Comparison of ENCODE assay signal across 17 cellular contexts in the genomic region with DNA sequence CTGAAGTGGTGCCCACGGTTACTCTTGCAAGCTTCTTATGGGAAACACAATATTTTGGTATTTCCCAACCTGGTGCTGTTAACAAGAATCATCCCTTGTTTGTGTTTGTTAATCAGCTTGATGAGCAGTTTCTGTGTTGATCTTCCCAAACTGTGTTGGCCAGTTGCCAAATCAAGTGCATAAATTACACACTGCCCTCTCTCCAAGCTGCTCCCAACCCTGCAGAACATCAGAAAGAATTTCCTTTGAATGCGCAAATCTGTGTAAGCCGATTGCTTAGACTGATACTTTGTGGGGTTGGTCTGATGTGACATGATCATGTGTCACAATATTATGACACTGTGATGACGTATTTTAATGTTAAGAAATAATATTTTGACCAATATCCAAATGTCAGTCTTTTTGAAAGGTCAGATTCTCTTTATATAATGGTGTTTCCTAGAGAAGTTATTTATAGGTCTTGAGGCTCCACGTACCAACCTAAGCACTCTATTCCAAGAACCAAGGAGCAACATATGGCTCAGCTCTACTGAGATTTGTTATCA.
A peak's percentile ranks its signal among the peaks of the same experiment; 100 is the strongest.
DNase-seq lines count a peak whose midpoint lies in the region; ATAC-seq, FAIRE-seq and TF ChIP-seq lines count a peak whose summit lies in the region.
"Had no signal": no experiment of that assay in that cellular context is flagged by ENCODE, and none has a peak within 500 bp of the region (broad histone marks: within the 10 kb centered on the region; RNA-seq: fewer than 3 reads in every experiment).

No MANE protein-coding gene starts in this region.

- no peak overlapping the region for H3K27ac Mint-ChIP-seq in CD8-positive, alpha-beta memory T cell
- H3K27ac Mint-ChIP-seq: CD8-positive, alpha-beta T cell; GM23338 had no signal

- no peak overlapping the region for H3K4me2 ChIP-seq in HepG2 (ENCODE audit: low read depth, low read length)
- H3K4me2 ChIP-seq: BLaER1 treated with 17β-estradiol and CSF1 and Interleukin-3, amounts not matched to agents 10 nM and 100 nM; GM23338; PC-9 had no signal

- H3K27me3 Mint-ChIP-seq in CD8-positive, alpha-beta memory T cell = no peaks in the 10 kb centered on the region

- no TSS peak for BruUV-seq in HepG2 (replicated peaks; lab: Mats Ljungman, UMichigan)

- no peak for FAIRE-seq in HepG2 (lab: Jason Lieb, UNC)

- no peak for DNase-seq in HepG2 (ENCODE audit: low spot score)
- DNase-seq in right lobe of liver = no peak
- DNase-seq in NCI-H82 treated with DMSO at 0.1 percent for 48 hours (lab: John Stamatoyannopoulos, UW; ENCODE audit: unreplicated experiment) = peak; percentile 77
- peak; percentile 21 for DNase-seq in epithelial cell of esophagus (ENCODE audit: low read depth)
- no peak for DNase-seq in NCI-H1048 (lab: John Stamatoyannopoulos, UW)
- no peak for DNase-seq in tibial nerve (ENCODE audit: low spot score in 2 of 2)
- DNase-seq in CD8-positive, alpha-beta memory T cell = no peak
- DNase-seq: CD8-positive, alpha-beta T cell; GDM1; HCEC 1CT; NCI-H1694 treated with DMSO at 0.1 percent for 48 hours; PC-9; T-helper 1 cell had no signal

- no peak overlapping the region for H3K4me3 Mint-ChIP-seq in CD8-positive, alpha-beta memory T cell
- H3K4me3 Mint-ChIP-seq: CD8-positive, alpha-beta T cell; GM23338 had no signal

- H3K36me3 ChIP-seq in HepG2 (replicated peaks in 1 of 2; ENCODE audit: control insufficient read depth in 1 of 2, insufficient read depth in 2 of 2, low read length in 2 of 2) = no peaks in the 10 kb centered on the region
- no peaks in the 10 kb centered on the region for H3K36me3 ChIP-seq in right lobe of liver
- H3K36me3 ChIP-seq in tibial nerve = no peaks in the 10 kb centered on the region
- no peaks in the 10 kb centered on the region for H3K36me3 ChIP-seq in CD8-positive, alpha-beta memory T cell (ENCODE audit: insufficient read depth, low read length)
- H3K36me3 ChIP-seq: BLaER1 treated with 17β-estradiol and CSF1 and Interleukin-3, amounts not matched to agents 10 nM and 100 nM had no signal

- POLR2A ChIA-PET in HepG2 (lab: Yijun Ruan, JAX) = no interaction called here
- POLR2A ChIA-PET in CD8-positive, alpha-beta memory T cell (lab: Charles Lee) = no interaction called here

- no peak overlapping the region for H3K9ac ChIP-seq in HepG2 (ENCODE audit: insufficient read depth, low read depth, low read length)
- H3K9ac ChIP-seq: BLaER1 treated with 17β-estradiol and CSF1 and Interleukin-3, amounts not matched to agents 10 nM and 100 nM had no signal

- H3K9me3 Mint-ChIP-seq in CD8-positive, alpha-beta memory T cell = peaks cover 0 to 18% (median 2%) of the 10 kb centered on the region in 5 donors

- 24% methylated on average over 5 of the region's 5 CpGs for WGBS in HepG2 (ENCODE audit: low lambda C conversion rate)
- 62% methylated on average over 5 of the region's 5 CpGs for WGBS in right lobe of liver (ENCODE audit: insufficient coverage, low coverage, low lambda C conversion rate, missing lambda C conversion rate)
- 50 to 56% methylated on average over 5 of the region's 5 CpGs for WGBS in tibial nerve, 2 donors

- H3K4me1 ChIP-seq in HepG2 (ENCODE audit: insufficient read depth, low read length) (no peaks in the 10 kb centered on the region), right lobe of liver (no peaks in the 10 kb centered on the region), tibial nerve (no peaks in the 10 kb centered on the region)
- H3K4me1 ChIP-seq in CD8-positive, alpha-beta memory T cell (ENCODE audit: insufficient read depth, low read length) = no peaks in the 10 kb centered on the region
- H3K4me1 ChIP-seq: BLaER1 treated with 17β-estradiol and CSF1 and Interleukin-3, amounts not matched to agents 10 nM and 100 nM had no signal

- TF ChIP-seq EP300 in HepG2 (IDR thresholded peaks at IDR 0.05; ENCODE audit: low read depth in 2 of 2, low read length in 2 of 2) (no peak), HepG2 (CRISPR knock-in tag; IDR thresholded peaks at IDR 0.05; ENCODE audit: borderline replicate concordance) (no peak), tibial nerve (IDR thresholded peaks at IDR 0.05) (no peak)

- H3K27me3 ChIP-seq in HepG2 (ENCODE audit: control insufficient read depth in 1 of 2, insufficient read depth in 2 of 2, low read length in 2 of 2) (no peaks in the 10 kb centered on the region), right lobe of liver (no peaks in the 10 kb centered on the region), tibial nerve (no peaks in the 10 kb centered on the region)
- H3K27me3 ChIP-seq in CD8-positive, alpha-beta memory T cell (ENCODE audit: insufficient read depth, low read length, poor library complexity, severe bottlenecking) = no peaks in the 10 kb centered on the region
- H3K27me3 ChIP-seq: BLaER1 treated with 17β-estradiol and CSF1 and Interleukin-3, amounts not matched to agents 10 nM and 100 nM had no signal

- CTCF ChIA-PET in HepG2 (lab: Yijun Ruan, JAX; ENCODE audit: low intra/inter-chr PET ratio, low total read pairs) = no interaction called here
- CTCF ChIA-PET in CD8-positive, alpha-beta memory T cell (lab: Charles Lee) = no interaction called here

- in situ Hi-C loops in HepG2 (cut with HindIII; ENCODE audit: extremely low pct_ligation_motif_present, low pct_unique_long_range_greater_than_20kb) = no loop called here

- no peaks in the 10 kb centered on the region for H3K79me2 ChIP-seq in HepG2 (ENCODE audit: insufficient read depth, low read length)

- TF ChIP-seq CTCF in HepG2 (CRISPR knock-in tag; IDR thresholded peaks at IDR 0.05) = no peak
- TF ChIP-seq CTCF in right lobe of liver (IDR thresholded peaks at IDR 0.05) = no peak
- no peak for TF ChIP-seq CTCF in epithelial cell of esophagus (IDR thresholded peaks at IDR 0.05; ENCODE audit: insufficient read depth, low read depth, low read length, missing control alignments)
- no peak for TF ChIP-seq CTCF in tibial nerve (IDR thresholded peaks at IDR 0.05)

- ATAC-seq in HepG2 (no peak), right lobe of liver (no peak), HG03097 (IDR thresholded peaks at IDR 0.05; ENCODE audit: low FRiP score, unreplicated experiment) (no peak)
- ATAC-seq: CD8-positive, alpha-beta T cell; GM23338 had no signal

- H4K20me1 ChIP-seq in HepG2 (ENCODE audit: insufficient read depth, low read length) = no peaks in the 10 kb centered on the region
- H4K20me1 ChIP-seq: BLaER1 treated with 17β-estradiol and CSF1 and Interleukin-3, amounts not matched to agents 10 nM and 100 nM had no signal

- H3K4me3 ChIP-seq in HepG2 (replicated peaks in 1 of 3; ENCODE audit: insufficient read depth in 1 of 3, low read depth in 2 of 3, low read length in 3 of 3) (no peak overlapping the region), right lobe of liver (no peak overlapping the region), epithelial cell of esophagus (ENCODE audit: low read length) (no peak overlapping the region), tibial nerve (no peak overlapping the region)
- H3K4me3 ChIP-seq in CD8-positive, alpha-beta memory T cell (ENCODE audit: low read length) = no peak overlapping the region
- H3K4me3 ChIP-seq: BLaER1 treated with 17β-estradiol and CSF1 and Interleukin-3, amounts not matched to agents 10 nM and 100 nM; GM23338; PC-9 had no signal

- H3K4me1 Mint-ChIP-seq in CD8-positive, alpha-beta memory T cell = no peaks in the 10 kb centered on the region

- no peak for TF ChIP-seq POLR2A in HepG2 (IDR thresholded peaks at IDR 0.05; ENCODE audit: insufficient read depth in 1 of 2, low read depth in 2 of 2, low read length in 2 of 2)
- no peak for TF ChIP-seq POLR2A in right lobe of liver (IDR thresholded peaks at IDR 0.05)
- no peak for TF ChIP-seq POLR2A in tibial nerve (IDR thresholded peaks at IDR 0.05)

- H3K27ac ChIP-seq in HepG2 (ENCODE audit: extremely low read length, insufficient read depth, low read length) (no peak overlapping the region), right lobe of liver (no peak overlapping the region), tibial nerve (no peak overlapping the region)
- no peak overlapping the region for H3K27ac ChIP-seq in CD8-positive, alpha-beta memory T cell (ENCODE audit: low read depth, low read length)
- H3K27ac ChIP-seq: BLaER1 treated with 17β-estradiol and CSF1 and Interleukin-3, amounts not matched to agents 10 nM and 100 nM; PC-9; RWPE1 had no signal

- H3K36me3 Mint-ChIP-seq in CD8-positive, alpha-beta memory T cell = no peaks in the 10 kb centered on the region
- H3K36me3 Mint-ChIP-seq: CD8-positive, alpha-beta T cell had no signal

- H3K9me3 ChIP-seq in HepG2 (ENCODE audit: low read length) = no peaks in the 10 kb centered on the region; the same call in 1 of the 2 replicates
- no peaks in the 10 kb centered on the region for H3K9me3 ChIP-seq in right lobe of liver
- peaks cover 0 to 3% (median 0%) of the 10 kb centered on the region in 4 donors for H3K9me3 ChIP-seq in tibial nerve
- no peaks in the 10 kb centered on the region for H3K9me3 ChIP-seq in CD8-positive, alpha-beta memory T cell (ENCODE audit: low read length)

- intact Hi-C loops in HepG2 (cut with micrococcal nuclease; ENCODE audit: unreplicated experiment) = no loop called here
- intact Hi-C loops in right lobe of liver (cut with DNase I) = no loop called here

- TF ChIP-seq RAD21 in HepG2 (CRISPR knock-in tag; IDR thresholded peaks at IDR 0.05) = no peak

- no peak overlapping the region for H2AFZ ChIP-seq in HepG2 (ENCODE audit: low read length)
- H2AFZ ChIP-seq: GM23338, PC-9 had no signal

TF ChIP-seq in HepG2, 621 proteins besides CTCF, POLR2A, EP300 and RAD21 (continues in another document):
- TF ChIP-seq, protein P1, sequence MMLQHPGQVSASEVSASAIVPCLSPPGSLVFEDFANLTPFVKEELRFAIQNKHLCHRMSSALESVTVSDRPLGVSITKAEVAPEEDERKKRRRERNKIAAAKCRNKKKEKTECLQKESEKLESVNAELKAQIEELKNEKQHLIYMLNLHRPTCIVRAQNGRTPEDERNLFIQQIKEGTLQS (CRISPR knock-in tag; IDR thresholded peaks at IDR 0.05) = no peak
- TF ChIP-seq HNF4G (IDR thresholded peaks at IDR 0.05; ENCODE audit: borderline replicate concordance, low read depth, low read length) (no peak), HNF4G (CRISPR knock-in tag; IDR thresholded peaks at IDR 0.05; ENCODE audit: borderline replicate concordance, low read depth) (no peak)

Comparison
In these comparisons a context has a peak if more than half of its experiments do, and no peak if none do; other contexts are left out.
1. DNase-seq: peak in NCI-H82 treated with DMSO at 0.1 percent for 48 hours (single experiment) and epithelial cell of esophagus (single experiment); none in HepG2 (single experiment), right lobe of liver (0 of 3), NCI-H1048 (single experiment), tibial nerve (0 of 2) and CD8-positive, alpha-beta memory T cell (0 of 5).